ENCODE assay signal across 1 cellular context in the genomic region with DNA sequence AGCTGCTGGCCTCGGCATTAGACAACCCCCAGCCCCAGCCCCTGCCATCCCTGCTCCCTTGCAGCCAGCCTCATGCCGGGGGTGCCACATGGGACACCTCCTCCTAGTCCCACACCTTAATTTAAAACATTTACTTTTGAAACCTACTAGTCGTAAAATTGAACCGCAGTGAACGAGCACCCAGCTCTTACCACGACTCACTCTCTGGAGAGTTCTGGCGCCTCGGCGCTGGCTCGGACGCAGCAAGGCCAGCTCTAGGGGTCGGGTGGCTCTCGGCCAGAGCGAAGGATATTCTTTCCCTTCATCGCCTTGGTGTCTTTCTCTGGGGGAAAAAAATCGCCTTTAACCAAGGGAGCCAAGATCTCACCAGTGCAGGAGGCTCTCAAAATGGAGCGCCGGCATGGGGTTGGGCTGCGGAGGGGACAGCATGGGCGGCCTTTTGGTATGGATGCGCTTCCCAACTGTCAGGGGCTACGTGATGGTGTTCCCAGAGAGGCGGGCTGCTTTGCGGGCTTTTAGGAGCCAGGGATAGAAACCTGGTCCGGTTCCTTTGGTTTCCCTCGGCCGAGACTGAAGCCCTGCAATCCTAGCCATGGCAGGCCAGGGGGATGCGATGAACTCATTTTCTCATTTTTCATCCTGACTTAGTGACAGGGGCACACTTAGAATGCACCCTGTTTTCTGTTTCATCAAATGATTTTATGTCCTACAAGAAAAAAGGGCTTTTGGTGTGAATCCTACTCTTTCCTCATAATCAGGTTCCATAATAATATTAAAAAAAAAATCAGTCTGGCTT.
TF ChIP-seq lines count a peak whose summit lies in the region.

No MANE protein-coding gene starts in this region.

TF ChIP-seq in K562, 482 proteins besides CTCF, POLR2A, EP300 and RAD21 (continued from another document):
- TF ChIP-seq, protein P1, sequence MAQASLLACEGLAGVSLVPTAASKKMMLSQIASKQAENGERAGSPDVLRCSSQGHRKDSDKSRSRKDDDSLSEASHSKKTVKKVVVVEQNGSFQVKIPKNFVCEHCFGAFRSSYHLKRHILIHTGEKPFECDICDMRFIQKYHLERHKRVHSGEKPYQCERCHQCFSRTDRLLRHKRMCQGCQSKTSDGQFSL (CRISPR knock-in tag; IDR thresholded peaks at IDR 0.05), result no peak
- TF ChIP-seq, protein P1 (tag; IDR thresholded peaks at IDR 0.05), result no peak
- TF ChIP-seq GTF2E2 (tag; IDR thresholded peaks at IDR 0.05) (0 out of 2 replicates have a peak, but pooled peaks have one; percentile 25), ZNF707 (CRISPR knock-in tag; conservative IDR thresholded peaks at IDR 0.05) (no peak), KDM2B (CRISPR knock-in tag; IDR thresholded peaks at IDR 0.05) (no peak), CTBP1 (IDR thresholded peaks at IDR 0.05; ENCODE audit: borderline replicate concordance) (no peak), TCF7L2 (IDR thresholded peaks at IDR 0.05; ENCODE audit: low read depth, low read length) (no peak), ZNF644 (tag; IDR thresholded peaks at IDR 0.05; ENCODE audit: low read depth) (no peak), NFE2 (IDR thresholded peaks at IDR 0.05; ENCODE audit: low read depth) (no peak)
- TF ChIP-seq, protein P2, sequence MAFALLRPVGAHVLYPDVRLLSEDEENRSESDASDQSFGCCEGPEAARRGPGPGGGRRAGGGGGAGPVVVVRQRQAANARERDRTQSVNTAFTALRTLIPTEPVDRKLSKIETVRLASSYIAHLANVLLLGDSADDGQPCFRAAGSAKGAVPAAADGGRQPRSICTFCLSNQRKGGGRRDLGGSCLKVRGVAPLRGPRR (CRISPR knock-in tag; IDR thresholded peaks at IDR 0.05), result no peak
